In the genomic region with DNA sequence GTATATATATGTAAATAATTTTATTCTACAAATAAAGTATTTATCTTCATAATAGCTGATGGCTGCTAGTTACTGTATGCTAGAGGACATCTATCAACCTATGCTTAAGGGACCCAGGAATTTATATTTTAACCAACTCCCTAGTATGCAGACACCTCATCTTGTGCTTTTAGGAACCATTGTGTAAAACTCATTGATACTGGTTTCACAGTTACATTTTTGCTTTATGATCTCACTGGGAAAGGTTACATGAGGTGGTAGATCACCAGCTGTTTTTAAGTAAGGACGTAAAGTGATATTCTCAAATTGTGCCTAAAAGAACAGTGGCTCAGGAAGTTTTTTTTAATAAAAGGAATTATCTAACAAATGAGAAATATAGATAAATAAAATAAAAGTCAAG, we compare ENCODE assay signal across 14 cellular contexts. TPM values are rescaled to one million over a fixed set of nuclear protein-coding genes. Genes with fewer than 3 reads are reported as not detected.
DNase-seq lines count a peak whose midpoint lies in the region; ATAC-seq and TF ChIP-seq lines count a peak whose summit lies in the region.
"Had no signal": no experiment of that assay in that cellular context is flagged by ENCODE, and none has a peak within 500 bp of the region (broad histone marks: within the 10 kb centered on the region; RNA-seq: fewer than 3 reads in every experiment).

No MANE protein-coding gene starts in this region.

- TF ChIP-seq CTCF in HFFc6 (IDR thresholded peaks at IDR 0.05), result no peak
- no peak for TF ChIP-seq CTCF in nephron progenitor cell (IDR thresholded peaks at IDR 0.05)

- H3K4me3 Mint-ChIP-seq in HFFc6 (peak overlapping the region; percentile 20; the same call in 1 of the 2 replicates), nephron progenitor cell (no peak overlapping the region)
- no peak overlapping the region for H3K4me3 Mint-ChIP-seq in activated naive CD8-positive, alpha-beta T cell treated with anti-CD3 and anti-CD28 coated beads for 36 hours

- peaks cover 52% of the 10 kb centered on the region for H3K4me1 Mint-ChIP-seq in HFFc6 (ENCODE audit: low read depth)
- peaks cover 39% of the 10 kb centered on the region for H3K4me1 Mint-ChIP-seq in activated naive CD8-positive, alpha-beta T cell treated with anti-CD3 and anti-CD28 coated beads for 36 hours
- peaks cover 12% of the 10 kb centered on the region for H3K4me1 Mint-ChIP-seq in nephron progenitor cell

- H3K27ac Mint-ChIP-seq in HFFc6 (peak overlapping the region; percentile 68), nephron progenitor cell (no peak overlapping the region)
- peak overlapping the region; percentile 93 for H3K27ac Mint-ChIP-seq in activated naive CD8-positive, alpha-beta T cell treated with anti-CD3 and anti-CD28 coated beads for 36 hours

- peaks cover 31% of the 10 kb centered on the region for H3K36me3 Mint-ChIP-seq in HFFc6 (ENCODE audit: low read depth)
- H3K36me3 Mint-ChIP-seq in activated naive CD8-positive, alpha-beta T cell treated with anti-CD3 and anti-CD28 coated beads for 36 hours, result peaks cover 57% of the 10 kb centered on the region
- peaks cover 53% of the 10 kb centered on the region for H3K36me3 Mint-ChIP-seq in nephron progenitor cell (ENCODE audit: low read depth)

- H3K27me3 Mint-ChIP-seq in HFFc6 (ENCODE audit: insufficient read depth) (no peaks in the 10 kb centered on the region), nephron progenitor cell (ENCODE audit: low read depth, poor library complexity) (no peaks in the 10 kb centered on the region)
- no peaks in the 10 kb centered on the region for H3K27me3 Mint-ChIP-seq in activated naive CD8-positive, alpha-beta T cell treated with anti-CD3 and anti-CD28 coated beads for 36 hours

- no peak for ATAC-seq in HG03342 (IDR thresholded peaks at IDR 0.05; ENCODE audit: unreplicated experiment)

- H3K9me3 Mint-ChIP-seq in HFFc6 (no peaks in the 10 kb centered on the region), nephron progenitor cell (peaks cover 18% of the 10 kb centered on the region)
- H3K9me3 Mint-ChIP-seq in activated naive CD8-positive, alpha-beta T cell treated with anti-CD3 and anti-CD28 coated beads for 36 hours, result peaks cover 4% of the 10 kb centered on the region

- DNase-seq in AG08395 (ENCODE audit: low spot score), result peak; percentile 41
- DNase-seq in HFFc6, result peak; percentile 57
- no peak for DNase-seq in activated naive CD8-positive, alpha-beta T cell treated with anti-CD3 and anti-CD28 coated beads for 36 hours
- peak; percentile 95 for DNase-seq in iris pigment epithelial cell (ENCODE audit: low read depth)
- DNase-seq in stimulated activated CD4-positive, alpha-beta T cell treated with anti-CD3 and anti-CD28 coated beads, Interleukin-12 subunit alpha, Interleukin-12 subunit beta, amount 100 ng/mL, for 4 hours, result no peak
- DNase-seq in nephron progenitor cell, result no peak
- DNase-seq in NCI-H446 treated with DMSO at 0.1 percent for 48 hours (lab: John Stamatoyannopoulos, UW), result no peak
- DNase-seq: COR-L47; effector CD8-positive, alpha-beta T cell; Karpas-422; NCI-H748 treated with DMSO at 0.1 percent for 48 hours; nucleus accumbens; stimulated activated CD4-positive, alpha-beta T cell treated with anti-CD3 and anti-CD28 coated beads, Interleukin-4, amount 100 ng/mL, for 1 hour had no signal

RNA-seq across cellular contexts. Expression of gene VMP1, which starts 56.4 kb away (rescaled TPM):
- total RNA-seq in HFFc6 (2021; fragmentation: NEBNext Ultra II Directional; extraction: Animal tissue kit (Norgen Biotek cat#: 25700)), result 100 to 1,000 TPM; 121 to 155 (median 149) TPM
- 100 to 1,000 TPM; 137 to 143 TPM for total RNA-seq in activated naive CD8-positive, alpha-beta T cell treated with anti-CD3 and anti-CD28 coated beads for 36 hours

RNA-seq across cellular contexts. Expression of gene PTRH2, which starts 56.6 kb away (rescaled TPM):
- total RNA-seq in HFFc6 (2021; fragmentation: NEBNext Ultra II Directional; extraction: Animal tissue kit (Norgen Biotek cat#: 25700)), result 10 to 100 TPM; 20.7 to 31.8 (median 23.0) TPM
- 10 to 100 TPM; 52.7 to 55.2 TPM for total RNA-seq in activated naive CD8-positive, alpha-beta T cell treated with anti-CD3 and anti-CD28 coated beads for 36 hours

Comparison
In these comparisons a context has a peak if more than half of its experiments do, and no peak if none do; other contexts are left out.
1. DNase-seq: peak in AG08395 (single experiment), HFFc6 (single experiment) and iris pigment epithelial cell (single experiment); none in activated naive CD8-positive, alpha-beta T cell treated with anti-CD3 and anti-CD28 coated beads for 36 hours (single experiment), stimulated activated CD4-positive, alpha-beta T cell treated with anti-CD3 and anti-CD28 coated beads, Interleukin-12 subunit alpha, Interleukin-12 subunit beta, amount 100 ng/mL, for 4 hours (single experiment), nephron progenitor cell (single experiment) and NCI-H446 treated with DMSO at 0.1 percent for 48 hours (single experiment).